In genomic region chr12:6884539-6884938, GRCh38 we compare ENCODE assay signal across 17 cellular contexts. TPM values are rescaled to one million over a fixed set of nuclear protein-coding genes. Genes with fewer than 3 reads are reported as not detected.
DNase-seq lines count a peak whose midpoint lies in the region; ATAC-seq and TF ChIP-seq lines count a peak whose summit lies in the region.
"Had no signal": no experiment of that assay in that cellular context is flagged by ENCODE, and none has a peak within 500 bp of the region (broad histone marks: within the 10 kb centered on the region; RNA-seq: fewer than 3 reads in every experiment).

No MANE protein-coding gene starts in this region.

- no peaks in the 10 kb centered on the region for H4K20me1 ChIP-seq in GM23338 (replicated peaks; ENCODE audit: insufficient read depth)
- H4K20me1 ChIP-seq: BLaER1 had no signal

- H3K4me3 ChIP-seq in GM23338: no peak overlapping the region
- H3K4me3 ChIP-seq: BLaER1, SJSA1 had no signal

- TF ChIP-seq CTCF in GM23338 (conservative IDR thresholded peaks at IDR 0.05; ENCODE audit: low read depth in 2 of 2): no peak
- TF ChIP-seq CTCF in WTC11 (IDR thresholded peaks at IDR 0.05): no peak

- H2AFZ ChIP-seq in GM23338: peak overlapping the region; percentile 32; the same call in 1 of the 2 replicates

- H3K4me1 Mint-ChIP-seq in GM23338 (peaks cover 24% of the 10 kb centered on the region), WTC11 (peaks cover 39% of the 10 kb centered on the region)

- peaks cover 22% of the 10 kb centered on the region for H3F3A ChIP-seq in GM23338 (replicated peaks; ENCODE audit: low read depth)

- H3K27ac Mint-ChIP-seq in GM23338 (peak overlapping the region; percentile 28; the same call in 1 of the 2 replicates), WTC11 (peak overlapping the region; percentile 25)
- H3K27ac Mint-ChIP-seq: CD4-positive, alpha-beta T cell had no signal

- no peaks in the 10 kb centered on the region for H3K79me2 ChIP-seq in GM23338 (replicated peaks; ENCODE audit: insufficient read depth)

- no peak overlapping the region; the same call in 2 of the 3 replicates for H3K4me3 Mint-ChIP-seq in GM23338
- H3K4me3 Mint-ChIP-seq in WTC11: no peak overlapping the region
- H3K4me3 Mint-ChIP-seq: CD4-positive, alpha-beta T cell had no signal

- no peaks in the 10 kb centered on the region for H3K36me3 ChIP-seq in GM23338 (ENCODE audit: insufficient read depth)

- H3K27me3 Mint-ChIP-seq in GM23338 (ENCODE audit: insufficient read depth, low read depth, poor library complexity) (peaks cover 15% of the 10 kb centered on the region), WTC11 (ENCODE audit: low read depth) (no peaks in the 10 kb centered on the region)
- H3K27me3 Mint-ChIP-seq: CD4-positive, alpha-beta T cell had no signal

- peak; percentile 40 for DNase-seq in GM23338 (ENCODE audit: low spot score)
- DNase-seq in WTC11 (ENCODE audit: low spot score): no peak
- DNase-seq in left kidney (ENCODE audit: low read depth, low spot score): peak; percentile 67
- peak; percentile 31 for DNase-seq in posterior vena cava (ENCODE audit: low spot score)
- no peak for DNase-seq in amygdala (lab: John Stamatoyannopoulos, UW)
- no peak for DNase-seq in NCI-H748 treated with DMSO at 0.1 percent for 48 hours (lab: John Stamatoyannopoulos, UW)
- DNase-seq in NCI-H2227 (lab: John Stamatoyannopoulos, UW; ENCODE audit: unreplicated experiment): no peak
- DNase-seq: CD4-positive, alpha-beta T cell; DND-41; Kasumi-1; NCI-H1694; NCI-H2081; NCI-H2171; NCI-H526; OCI-M1 had no signal

- H3K27me3 ChIP-seq in GM23338 (ENCODE audit: insufficient read depth): no peaks in the 10 kb centered on the region
- H3K27me3 ChIP-seq: BLaER1, SJSA1 had no signal

- peaks cover 39% of the 10 kb centered on the region for H3K4me1 ChIP-seq in GM23338 (ENCODE audit: insufficient read depth)
- H3K4me1 ChIP-seq: BLaER1 had no signal

- H3K36me3 Mint-ChIP-seq in GM23338 (ENCODE audit: low read depth) (0 out of 3 replicates have a peak, but pooled peaks cover 4% of the 10 kb centered on the region), WTC11 (peaks cover 7% of the 10 kb centered on the region; the same call in 1 of the 2 replicates)

- CTCF ChIA-PET in WTC11 (lab: Charles Lee): interaction anchor here (1.7 to 2.0 kb wide), 2 partner anchors 12 to 15 kb away, joined by 8 to 11 read pairs; no protein-coding TSS in a partner anchor

- peak overlapping the region; percentile 29; the same call in 1 of the 2 replicates for H3K4me2 ChIP-seq in GM23338
- H3K4me2 ChIP-seq: BLaER1 had no signal

- ATAC-seq in GM23338 (peak; percentile 48), WTC11 (peak; percentile 33; the same call in 1 of the 2 replicates)

- H3K27ac ChIP-seq in GM23338 (ENCODE audit: low read depth): peak overlapping the region; percentile 98
- H3K27ac ChIP-seq: BLaER1, SJSA1 had no signal

- H3K9me3 Mint-ChIP-seq in GM23338: no peaks in the 10 kb centered on the region
- H3K9me3 Mint-ChIP-seq in WTC11: no peaks in the 10 kb centered on the region
- H3K9me3 Mint-ChIP-seq: CD4-positive, alpha-beta T cell had no signal

- POLR2A ChIA-PET in WTC11 (lab: Charles Lee): interaction anchor here (1.2 kb wide), 1 partner anchor 10 kb away, joined by 3 read pairs; no protein-coding TSS in a partner anchor

- intact Hi-C loops in posterior vena cava (cut with DNase I): no loop called here

- no peaks in the 10 kb centered on the region for H3K9me2 ChIP-seq in GM23338 (ENCODE audit: insufficient read depth)

TF ChIP-seq in GM23338, 12 proteins besides CTCF, POLR2A, EP300 and RAD21 (continues in another document):
- no peak for TF ChIP-seq JUNB (IDR thresholded peaks at IDR 0.05; ENCODE audit: unreplicated experiment)
- TF ChIP-seq, protein P1, sequence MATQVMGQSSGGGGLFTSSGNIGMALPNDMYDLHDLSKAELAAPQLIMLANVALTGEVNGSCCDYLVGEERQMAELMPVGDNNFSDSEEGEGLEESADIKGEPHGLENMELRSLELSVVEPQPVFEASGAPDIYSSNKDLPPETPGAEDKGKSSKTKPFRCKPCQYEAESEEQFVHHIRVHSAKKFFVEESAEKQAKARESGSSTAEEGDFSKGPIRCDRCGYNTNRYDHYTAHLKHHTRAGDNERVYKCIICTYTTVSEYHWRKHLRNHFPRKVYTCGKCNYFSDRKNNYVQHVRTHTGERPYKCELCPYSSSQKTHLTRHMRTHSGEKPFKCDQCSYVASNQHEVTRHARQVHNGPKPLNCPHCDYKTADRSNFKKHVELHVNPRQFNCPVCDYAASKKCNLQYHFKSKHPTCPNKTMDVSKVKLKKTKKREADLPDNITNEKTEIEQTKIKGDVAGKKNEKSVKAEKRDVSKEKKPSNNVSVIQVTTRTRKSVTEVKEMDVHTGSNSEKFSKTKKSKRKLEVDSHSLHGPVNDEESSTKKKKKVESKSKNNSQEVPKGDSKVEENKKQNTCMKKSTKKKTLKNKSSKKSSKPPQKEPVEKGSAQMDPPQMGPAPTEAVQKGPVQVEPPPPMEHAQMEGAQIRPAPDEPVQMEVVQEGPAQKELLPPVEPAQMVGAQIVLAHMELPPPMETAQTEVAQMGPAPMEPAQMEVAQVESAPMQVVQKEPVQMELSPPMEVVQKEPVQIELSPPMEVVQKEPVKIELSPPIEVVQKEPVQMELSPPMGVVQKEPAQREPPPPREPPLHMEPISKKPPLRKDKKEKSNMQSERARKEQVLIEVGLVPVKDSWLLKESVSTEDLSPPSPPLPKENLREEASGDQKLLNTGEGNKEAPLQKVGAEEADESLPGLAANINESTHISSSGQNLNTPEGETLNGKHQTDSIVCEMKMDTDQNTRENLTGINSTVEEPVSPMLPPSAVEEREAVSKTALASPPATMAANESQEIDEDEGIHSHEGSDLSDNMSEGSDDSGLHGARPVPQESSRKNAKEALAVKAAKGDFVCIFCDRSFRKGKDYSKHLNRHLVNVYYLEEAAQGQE (IDR thresholded peaks at IDR 0.05; ENCODE audit: unreplicated experiment): no peak
- no peak for TF ChIP-seq NANOG (IDR thresholded peaks at IDR 0.05; ENCODE audit: borderline replicate concordance)

TF ChIP-seq in WTC11, 78 proteins besides CTCF, POLR2A, EP300 and RAD21 (continues in another document):
- TF ChIP-seq, protein P2, sequence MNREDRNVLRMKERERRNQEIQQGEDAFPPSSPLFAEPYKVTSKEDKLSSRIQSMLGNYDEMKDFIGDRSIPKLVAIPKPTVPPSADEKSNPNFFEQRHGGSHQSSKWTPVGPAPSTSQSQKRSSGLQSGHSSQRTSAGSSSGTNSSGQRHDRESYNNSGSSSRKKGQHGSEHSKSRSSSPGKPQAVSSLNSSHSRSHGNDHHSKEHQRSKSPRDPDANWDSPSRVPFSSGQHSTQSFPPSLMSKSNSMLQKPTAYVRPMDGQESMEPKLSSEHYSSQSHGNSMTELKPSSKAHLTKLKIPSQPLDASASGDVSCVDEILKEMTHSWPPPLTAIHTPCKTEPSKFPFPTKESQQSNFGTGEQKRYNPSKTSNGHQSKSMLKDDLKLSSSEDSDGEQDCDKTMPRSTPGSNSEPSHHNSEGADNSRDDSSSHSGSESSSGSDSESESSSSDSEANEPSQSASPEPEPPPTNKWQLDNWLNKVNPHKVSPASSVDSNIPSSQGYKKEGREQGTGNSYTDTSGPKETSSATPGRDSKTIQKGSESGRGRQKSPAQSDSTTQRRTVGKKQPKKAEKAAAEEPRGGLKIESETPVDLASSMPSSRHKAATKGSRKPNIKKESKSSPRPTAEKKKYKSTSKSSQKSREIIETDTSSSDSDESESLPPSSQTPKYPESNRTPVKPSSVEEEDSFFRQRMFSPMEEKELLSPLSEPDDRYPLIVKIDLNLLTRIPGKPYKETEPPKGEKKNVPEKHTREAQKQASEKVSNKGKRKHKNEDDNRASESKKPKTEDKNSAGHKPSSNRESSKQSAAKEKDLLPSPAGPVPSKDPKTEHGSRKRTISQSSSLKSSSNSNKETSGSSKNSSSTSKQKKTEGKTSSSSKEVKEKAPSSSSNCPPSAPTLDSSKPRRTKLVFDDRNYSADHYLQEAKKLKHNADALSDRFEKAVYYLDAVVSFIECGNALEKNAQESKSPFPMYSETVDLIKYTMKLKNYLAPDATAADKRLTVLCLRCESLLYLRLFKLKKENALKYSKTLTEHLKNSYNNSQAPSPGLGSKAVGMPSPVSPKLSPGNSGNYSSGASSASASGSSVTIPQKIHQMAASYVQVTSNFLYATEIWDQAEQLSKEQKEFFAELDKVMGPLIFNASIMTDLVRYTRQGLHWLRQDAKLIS (CRISPR knock-in tag; IDR thresholded peaks at IDR 0.05; ENCODE audit: borderline replicate concordance): no peak
- TF ChIP-seq NR3C1 (CRISPR knock-in tag; conservative IDR thresholded peaks at IDR 0.05; ENCODE audit: low read depth): no peak
- TF ChIP-seq, protein P3, sequence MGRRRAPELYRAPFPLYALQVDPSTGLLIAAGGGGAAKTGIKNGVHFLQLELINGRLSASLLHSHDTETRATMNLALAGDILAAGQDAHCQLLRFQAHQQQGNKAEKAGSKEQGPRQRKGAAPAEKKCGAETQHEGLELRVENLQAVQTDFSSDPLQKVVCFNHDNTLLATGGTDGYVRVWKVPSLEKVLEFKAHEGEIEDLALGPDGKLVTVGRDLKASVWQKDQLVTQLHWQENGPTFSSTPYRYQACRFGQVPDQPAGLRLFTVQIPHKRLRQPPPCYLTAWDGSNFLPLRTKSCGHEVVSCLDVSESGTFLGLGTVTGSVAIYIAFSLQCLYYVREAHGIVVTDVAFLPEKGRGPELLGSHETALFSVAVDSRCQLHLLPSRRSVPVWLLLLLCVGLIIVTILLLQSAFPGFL (CRISPR knock-in tag; IDR thresholded peaks at IDR 0.05; ENCODE audit: borderline replicate concordance): no peak

RNA-seq across cellular contexts. Expression of gene SPSB2, which starts 11.4 kb away (rescaled TPM):
- 7.6 and 13.1 TPM in 2 replicates for total RNA-seq in GM23338 (2014; rRNA removed; shearing (Covaris generic))
- 8.2 and 10.4 TPM in 2 replicates for polyA plus RNA-seq in GM23338 (2016; fragmentation: Nextera tagmentation; extraction: Ambion mirVana)
- total RNA-seq in WTC11 (2021) (21.2 to 25.5 TPM (median 22.7 TPM) in 3 replicates), posterior vena cava (1 to 10 TPM; 4.9 to 6.9 TPM)

RNA-seq across cellular contexts. Expression of gene TPI1, which starts 17.2 kb away (rescaled TPM):
- 731 and 822 TPM in 2 replicates for total RNA-seq in GM23338 (2014; rRNA removed; shearing (Covaris generic))
- polyA plus RNA-seq in GM23338 (2016; fragmentation: Nextera tagmentation; extraction: Ambion mirVana): 737 and 748 TPM in 2 replicates
- total RNA-seq in WTC11 (2021) (1,045 to 1,242 TPM (median 1,195 TPM) in 3 replicates), posterior vena cava (100 to 1,000 TPM; 303 to 366 TPM)

RNA-seq across cellular contexts. Expression of gene LRRC23, which starts 20.1 kb away (rescaled TPM):
- total RNA-seq in GM23338 (2014; rRNA removed; shearing (Covaris generic)): 2.5 and 9.1 TPM in 2 replicates
- polyA plus RNA-seq in GM23338 (2016; fragmentation: Nextera tagmentation; extraction: Ambion mirVana): 2.4 and 2.9 TPM in 2 replicates
- total RNA-seq in WTC11 (2021) (3.1 to 5.3 TPM (median 4.9 TPM) in 3 replicates), posterior vena cava (1 to 10 TPM; 5.3 to 6.7 TPM)

RNA-seq across cellular contexts. Expression of gene ENO2, which starts 29.8 kb away (rescaled TPM):
- 50.8 and 53.5 TPM in 2 replicates for total RNA-seq in GM23338 (2014; rRNA removed; shearing (Covaris generic))
- polyA plus RNA-seq in GM23338 (2016; fragmentation: Nextera tagmentation; extraction: Ambion mirVana): 43.5 and 50.0 TPM in 2 replicates
- total RNA-seq in WTC11 (2021) (118 to 170 TPM (median 165 TPM) in 3 replicates), posterior vena cava (10 to 100 TPM; 45.6 to 57.1 TPM)

RNA-seq across cellular contexts. Expression of gene USP5, which starts 32.6 kb away (rescaled TPM):
- total RNA-seq in GM23338 (2014; rRNA removed; shearing (Covaris generic)): 97.2 and 109 TPM in 2 replicates
- polyA plus RNA-seq in GM23338 (2016; fragmentation: Nextera tagmentation; extraction: Ambion mirVana): 35.0 and 35.1 TPM in 2 replicates
- 141 to 158 TPM (median 149 TPM) in 3 replicates for total RNA-seq in WTC11 (2021)
- total RNA-seq in posterior vena cava: 10 to 100 TPM; 87.0 to 91.1 TPM

Comparison
In these comparisons a context has a peak if more than half of its experiments do, and no peak if none do; other contexts are left out.
1. DNase-seq: peak in GM23338 (single experiment), left kidney (single experiment) and posterior vena cava (single experiment); none in WTC11 (single experiment), amygdala (0 of 56), NCI-H748 treated with DMSO at 0.1 percent for 48 hours (single experiment) and NCI-H2227 (single experiment).